Comparison of ENCODE assay signal across 24 cellular contexts in genomic region chr9:74303945-74304344, GRCh38.
"Had no signal": no experiment of that assay in that cellular context is flagged by ENCODE, and none has a peak within 500 bp of the region (broad histone marks: within the 10 kb centered on the region; RNA-seq: fewer than 3 reads in every experiment).

No MANE protein-coding gene starts in this region.

- H3K36me3 ChIP-seq: adrenal gland, MG63, SJCRH30 had no signal

- H3K4me1 Mint-ChIP-seq: activated naive CD8-positive, alpha-beta T cell treated with anti-CD3 and anti-CD28 coated beads, Interleukin-2, amount 10 ng/mL, durations not matched to agents 7 days and 5 days had no signal

- H3K4me3 Mint-ChIP-seq: activated CD8-positive, alpha-beta T cell treated with anti-CD3 and anti-CD28 coated beads for 36 hours; activated naive CD8-positive, alpha-beta T cell treated with anti-CD3 and anti-CD28 coated beads, Interleukin-2, amount 10 ng/mL, durations not matched to agents 7 days and 5 days; activated T-cell treated with anti-CD3 and anti-CD28 coated beads, Interleukin-2, amount 50 U/mL, for 72 hours had no signal

- DNase-seq: activated CD4-positive, alpha-beta T cell treated with anti-CD3 and anti-CD28 coated beads for 4 hours; activated CD8-positive, alpha-beta memory T cell treated with anti-CD3 and anti-CD28 coated beads, Interleukin-2, amount 50 U/mL, for 4 hours; activated CD8-positive, alpha-beta T cell treated with anti-CD3 and anti-CD28 coated beads for 36 hours; activated naive CD4-positive, alpha-beta T cell treated with anti-CD3 and anti-CD28 coated beads, Interleukin-2, amount 50 U/mL, for 16 hours; activated naive CD8-positive, alpha-beta T cell treated with anti-CD3 and anti-CD28 coated beads, Interleukin-2, amount 10 ng/mL, durations not matched to agents 7 days and 5 days; activated T-cell treated with anti-CD3 and anti-CD28 coated beads, Interleukin-2, amount 50 U/mL, for 72 hours; adrenal gland; anterior cingulate cortex; caudate nucleus; MG63; MV-4-11; NCI-H1092 treated with DMSO at 0.1 percent for 48 hours; NCI-H1436; NCI-H1694 treated with DMSO at 0.1 percent for 48 hours; NCI-H2029 treated with DMSO at 0.1 percent for 48 hours; NCI-H446 treated with DMSO at 0.1 percent for 48 hours; NCI-H524 treated with DMSO at 0.1 percent for 48 hours; NCI-H82; SK-N-SH; T-helper 1 cell had no signal

- H3K27me3 ChIP-seq: adrenal gland, MG63, SJCRH30 had no signal

- H3K36me3 Mint-ChIP-seq: activated naive CD8-positive, alpha-beta T cell treated with anti-CD3 and anti-CD28 coated beads, Interleukin-2, amount 10 ng/mL, durations not matched to agents 7 days and 5 days had no signal

- H3K27me3 Mint-ChIP-seq: activated naive CD8-positive, alpha-beta T cell treated with anti-CD3 and anti-CD28 coated beads, Interleukin-2, amount 10 ng/mL, durations not matched to agents 7 days and 5 days had no signal

- H3K4me2 ChIP-seq: KMS-11, SK-N-SH had no signal

- H3K9ac ChIP-seq: KMS-11, SK-N-SH had no signal

- H3K4me1 ChIP-seq: adrenal gland, SJCRH30 had no signal

- H3K27ac ChIP-seq: adrenal gland, KMS-11, SJCRH30, VCaP had no signal

- H3K27ac Mint-ChIP-seq: activated CD8-positive, alpha-beta T cell treated with anti-CD3 and anti-CD28 coated beads for 36 hours; activated naive CD8-positive, alpha-beta T cell treated with anti-CD3 and anti-CD28 coated beads, Interleukin-2, amount 10 ng/mL, durations not matched to agents 7 days and 5 days; activated T-cell treated with anti-CD3 and anti-CD28 coated beads, Interleukin-2, amount 50 U/mL, for 72 hours; activated T-helper 2 cell treated with anti-CD3 and anti-CD28 coated beads, Interferon-gamma antibody, Interleukin-2, Interleukin-4, amounts not matched to agents 10 μg/mL and 5 μg/mL and 100 μg/mL, durations not matched to agents 14 hours and 24 hours and 36 hours had no signal

- H3K4me3 ChIP-seq: adrenal gland, MG63, SJCRH30 had no signal

- H3K9me3 Mint-ChIP-seq: activated CD8-positive, alpha-beta T cell treated with anti-CD3 and anti-CD28 coated beads for 36 hours; activated naive CD8-positive, alpha-beta T cell treated with anti-CD3 and anti-CD28 coated beads, Interleukin-2, amount 10 ng/mL, durations not matched to agents 7 days and 5 days; activated T-cell treated with anti-CD3 and anti-CD28 coated beads, Interleukin-2, amount 50 U/mL, for 72 hours; activated T-helper 2 cell treated with anti-CD3 and anti-CD28 coated beads, Interferon-gamma antibody, Interleukin-2, Interleukin-4, amounts not matched to agents 10 μg/mL and 5 μg/mL and 100 μg/mL, durations not matched to agents 14 hours and 24 hours and 36 hours had no signal
